Comparison of ENCODE assay signal across 1 cellular context in the genomic region with DNA sequence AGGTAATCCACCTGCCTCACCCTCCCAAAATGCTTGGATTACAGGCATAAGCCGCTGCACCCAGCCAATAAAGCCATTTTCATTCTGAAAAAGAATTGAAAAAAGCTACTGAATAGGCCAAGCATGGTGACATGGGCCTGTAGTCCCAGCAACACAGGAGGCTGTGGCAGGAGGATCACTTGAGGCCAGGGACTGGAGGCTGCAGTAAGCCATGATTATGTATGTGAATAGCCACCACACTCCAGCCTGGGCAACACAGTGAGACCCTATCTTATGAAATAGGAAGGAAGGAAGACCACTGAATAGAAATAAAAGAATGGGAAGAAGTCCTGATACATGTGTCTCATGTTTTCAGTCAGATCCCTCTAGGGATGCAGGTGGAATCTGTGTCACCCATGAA.
TF ChIP-seq lines count a peak whose summit lies in the region.

No MANE protein-coding gene starts in this region.

TF ChIP-seq in SK-N-SH treated with all-trans-retinoic acid at 6 μM for 48 hours, 23 proteins besides CTCF, POLR2A, EP300 and RAD21 (continued from another document):
- TF ChIP-seq, protein P1, sequence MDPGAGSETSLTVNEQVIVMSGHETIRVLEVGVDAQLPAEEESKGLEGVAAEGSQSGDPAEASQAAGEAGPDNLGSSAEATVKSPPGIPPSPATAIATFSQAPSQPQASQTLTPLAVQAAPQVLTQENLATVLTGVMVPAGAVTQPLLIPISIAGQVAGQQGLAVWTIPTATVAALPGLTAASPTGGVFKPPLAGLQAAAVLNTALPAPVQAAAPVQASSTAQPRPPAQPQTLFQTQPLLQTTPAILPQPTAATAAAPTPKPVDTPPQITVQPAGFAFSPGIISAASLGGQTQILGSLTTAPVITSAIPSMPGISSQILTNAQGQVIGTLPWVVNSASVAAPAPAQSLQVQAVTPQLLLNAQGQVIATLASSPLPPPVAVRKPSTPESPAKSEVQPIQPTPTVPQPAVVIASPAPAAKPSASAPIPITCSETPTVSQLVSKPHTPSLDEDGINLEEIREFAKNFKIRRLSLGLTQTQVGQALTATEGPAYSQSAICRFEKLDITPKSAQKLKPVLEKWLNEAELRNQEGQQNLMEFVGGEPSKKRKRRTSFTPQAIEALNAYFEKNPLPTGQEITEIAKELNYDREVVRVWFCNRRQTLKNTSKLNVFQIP (CRISPR knock-in tag; IDR thresholded peaks at IDR 0.05; ENCODE audit: borderline replicate concordance, low read depth) = no peak
- TF ChIP-seq ZNF565 (CRISPR knock-in tag; conservative IDR thresholded peaks at IDR 0.05; ENCODE audit: low read depth) = no peak
- no peak for TF ChIP-seq ZFP3 (CRISPR knock-in tag; IDR thresholded peaks at IDR 0.05)
- no peak for TF ChIP-seq CSDC2 (CRISPR knock-in tag; IDR thresholded peaks at IDR 0.05)
- TF ChIP-seq ISL1 (CRISPR knock-in tag; IDR thresholded peaks at IDR 0.05) = no peak
- no peak for TF ChIP-seq ZNF8 (CRISPR knock-in tag; IDR thresholded peaks at IDR 0.05)
- no peak for TF ChIP-seq BACH2 (CRISPR knock-in tag; IDR thresholded peaks at IDR 0.05; ENCODE audit: borderline replicate concordance)
- TF ChIP-seq CSRNP3 (CRISPR knock-in tag; IDR thresholded peaks at IDR 0.05) = no peak
